In genomic region chr20:32358883-32359632, GRCh38 we compare ENCODE assay signal across 8 cellular contexts. TPM values are rescaled to one million over a fixed set of nuclear protein-coding genes. Genes with fewer than 3 reads are reported as not detected.
DNase-seq lines count a peak whose midpoint lies in the region; ATAC-seq and TF ChIP-seq lines count a peak whose summit lies in the region.

No MANE protein-coding gene starts in this region.

- H3K9ac ChIP-seq in parathyroid adenoma = no peak overlapping the region

- H3K36me3 ChIP-seq in cardiac muscle cell (no peaks in the 10 kb centered on the region), parathyroid adenoma (ENCODE audit: control insufficient read depth, insufficient read depth, low read length) (no peaks in the 10 kb centered on the region), transverse colon (no peaks in the 10 kb centered on the region)

- in situ Hi-C loops in transverse colon (cut with MboI; ENCODE audit: low pct_ligation_motif_present in 1 of 4, low pct_unique_long_range_greater_than_20kb in 1 of 4, low sequenced_read_pairs in 3 of 4) = loop anchor here in 1 of 4 donors (25.0 kb wide), 1 partner anchor 97 kb away; no protein-coding TSS in a partner anchor

- H3K27ac Mint-ChIP-seq in activated naive CD8-positive, alpha-beta T cell = peak overlapping the region; percentile 93

- no peak for TF ChIP-seq EP300 in transverse colon (IDR thresholded peaks at IDR 0.05; ENCODE audit: low read depth)

- H3K27me3 ChIP-seq in cardiac muscle cell (no peaks in the 10 kb centered on the region), parathyroid adenoma (ENCODE audit: control insufficient read depth, insufficient read depth, low read length) (no peaks in the 10 kb centered on the region), transverse colon (no peaks in the 10 kb centered on the region)

- peak; percentile 89 for DNase-seq in DMS 273 (lab: John Stamatoyannopoulos, UW; ENCODE audit: unreplicated experiment)
- no peak for DNase-seq in DMS 273 treated with DMSO at 0.1 percent for 48 hours (lab: John Stamatoyannopoulos, UW)
- peak; percentile 70 for DNase-seq in HuH-7.5 (ENCODE audit: low spot score)
- DNase-seq in cardiac muscle cell (ENCODE audit: low read depth in 1 of 2, low spot score in 1 of 2) = peak; percentile 72 to 85
- peak; percentile 84 for DNase-seq in transverse colon

- H3K4me1 ChIP-seq in cardiac muscle cell (ENCODE audit: low read depth) = peaks cover 22% of the 10 kb centered on the region
- H3K4me1 ChIP-seq in parathyroid adenoma = peaks cover 8% of the 10 kb centered on the region
- H3K4me1 ChIP-seq in transverse colon = peaks cover 9 to 57% (median 41%) of the 10 kb centered on the region in 4 donors

- H3K79me2 ChIP-seq in parathyroid adenoma = peaks cover 7% of the 10 kb centered on the region

- H3K36me3 Mint-ChIP-seq in activated naive CD8-positive, alpha-beta T cell = peaks cover 6% of the 10 kb centered on the region

- H3K27me3 Mint-ChIP-seq in activated naive CD8-positive, alpha-beta T cell = no peaks in the 10 kb centered on the region

- peak overlapping the region; percentile 99 for H3K27ac ChIP-seq in cardiac muscle cell
- H3K27ac ChIP-seq in parathyroid adenoma = peak overlapping the region; percentile 78
- H3K27ac ChIP-seq in transverse colon = peak overlapping the region; percentile 94 to 98 (median 98)

- H3K4me2 ChIP-seq in parathyroid adenoma (ENCODE audit: low read length) = peak overlapping the region; percentile 86

- H3K4me3 ChIP-seq in cardiac muscle cell (peak overlapping the region; percentile 79), parathyroid adenoma (ENCODE audit: low read depth, low read length) (peak overlapping the region; percentile 72), transverse colon (peak overlapping the region; percentile 81 to 99 (median 96))

- no peak for TF ChIP-seq CTCF in cardiac muscle cell (IDR thresholded peaks at IDR 0.05; ENCODE audit: low read depth, low read length)
- no peak for TF ChIP-seq CTCF in parathyroid adenoma (IDR thresholded peaks at IDR 0.05)
- no peak for TF ChIP-seq CTCF in transverse colon (IDR thresholded peaks at IDR 0.05)

- H3K4me3 Mint-ChIP-seq in activated naive CD8-positive, alpha-beta T cell = peak overlapping the region; percentile 96

- peak overlapping the region; percentile 56 for H2AFZ ChIP-seq in parathyroid adenoma

- no peaks in the 10 kb centered on the region for H3K9me3 Mint-ChIP-seq in activated naive CD8-positive, alpha-beta T cell (ENCODE audit: low read depth)

- peak; percentile 30 for TF ChIP-seq POLR2A in transverse colon (IDR thresholded peaks at IDR 0.05)

- H3K4me1 Mint-ChIP-seq in activated naive CD8-positive, alpha-beta T cell (ENCODE audit: low read depth) = peaks cover 66% of the 10 kb centered on the region

- 0% methylated on average over 42 of the region's 46 CpGs; no CpG with 5 or more reads in 1 of the 2 donors for WGBS in transverse colon (ENCODE audit: low coverage in 1 of 2), 2 donors

- intact Hi-C loops in transverse colon (cut with DNase I; ENCODE audit: low total_unique reads) = loop anchor here (5.0 kb wide), 1 partner anchor 123 kb away; no protein-coding TSS in a partner anchor

- H3K9me3 ChIP-seq in cardiac muscle cell (ENCODE audit: low read depth) (no peaks in the 10 kb centered on the region), parathyroid adenoma (ENCODE audit: control insufficient read depth, low read length) (no peaks in the 10 kb centered on the region), transverse colon (no peaks in the 10 kb centered on the region)

- ATAC-seq in SK-N-SH treated with all-trans-retinoic acid at 6 μM for 48 hours = peak; percentile 26

TF ChIP-seq in SK-N-SH treated with all-trans-retinoic acid at 6 μM for 48 hours, 23 proteins besides CTCF, POLR2A, EP300 and RAD21:
- TF ChIP-seq PPARA (CRISPR knock-in tag; IDR thresholded peaks at IDR 0.05; ENCODE audit: borderline replicate concordance) (no peak), GLIS3 (CRISPR knock-in tag; IDR thresholded peaks at IDR 0.05) (0 out of 2 replicates have a peak, but pooled peaks have one; percentile 44)
- TF ChIP-seq, protein P1, sequence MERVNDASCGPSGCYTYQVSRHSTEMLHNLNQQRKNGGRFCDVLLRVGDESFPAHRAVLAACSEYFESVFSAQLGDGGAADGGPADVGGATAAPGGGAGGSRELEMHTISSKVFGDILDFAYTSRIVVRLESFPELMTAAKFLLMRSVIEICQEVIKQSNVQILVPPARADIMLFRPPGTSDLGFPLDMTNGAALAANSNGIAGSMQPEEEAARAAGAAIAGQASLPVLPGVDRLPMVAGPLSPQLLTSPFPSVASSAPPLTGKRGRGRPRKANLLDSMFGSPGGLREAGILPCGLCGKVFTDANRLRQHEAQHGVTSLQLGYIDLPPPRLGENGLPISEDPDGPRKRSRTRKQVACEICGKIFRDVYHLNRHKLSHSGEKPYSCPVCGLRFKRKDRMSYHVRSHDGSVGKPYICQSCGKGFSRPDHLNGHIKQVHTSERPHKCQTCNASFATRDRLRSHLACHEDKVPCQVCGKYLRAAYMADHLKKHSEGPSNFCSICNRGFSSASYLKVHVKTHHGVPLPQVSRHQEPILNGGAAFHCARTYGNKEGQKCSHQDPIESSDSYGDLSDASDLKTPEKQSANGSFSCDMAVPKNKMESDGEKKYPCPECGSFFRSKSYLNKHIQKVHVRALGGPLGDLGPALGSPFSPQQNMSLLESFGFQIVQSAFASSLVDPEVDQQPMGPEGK (CRISPR knock-in tag; IDR thresholded peaks at IDR 0.05; ENCODE audit: borderline replicate concordance) = peak; percentile 89; the same call in 1 of the 2 replicates
- TF ChIP-seq, protein P2, sequence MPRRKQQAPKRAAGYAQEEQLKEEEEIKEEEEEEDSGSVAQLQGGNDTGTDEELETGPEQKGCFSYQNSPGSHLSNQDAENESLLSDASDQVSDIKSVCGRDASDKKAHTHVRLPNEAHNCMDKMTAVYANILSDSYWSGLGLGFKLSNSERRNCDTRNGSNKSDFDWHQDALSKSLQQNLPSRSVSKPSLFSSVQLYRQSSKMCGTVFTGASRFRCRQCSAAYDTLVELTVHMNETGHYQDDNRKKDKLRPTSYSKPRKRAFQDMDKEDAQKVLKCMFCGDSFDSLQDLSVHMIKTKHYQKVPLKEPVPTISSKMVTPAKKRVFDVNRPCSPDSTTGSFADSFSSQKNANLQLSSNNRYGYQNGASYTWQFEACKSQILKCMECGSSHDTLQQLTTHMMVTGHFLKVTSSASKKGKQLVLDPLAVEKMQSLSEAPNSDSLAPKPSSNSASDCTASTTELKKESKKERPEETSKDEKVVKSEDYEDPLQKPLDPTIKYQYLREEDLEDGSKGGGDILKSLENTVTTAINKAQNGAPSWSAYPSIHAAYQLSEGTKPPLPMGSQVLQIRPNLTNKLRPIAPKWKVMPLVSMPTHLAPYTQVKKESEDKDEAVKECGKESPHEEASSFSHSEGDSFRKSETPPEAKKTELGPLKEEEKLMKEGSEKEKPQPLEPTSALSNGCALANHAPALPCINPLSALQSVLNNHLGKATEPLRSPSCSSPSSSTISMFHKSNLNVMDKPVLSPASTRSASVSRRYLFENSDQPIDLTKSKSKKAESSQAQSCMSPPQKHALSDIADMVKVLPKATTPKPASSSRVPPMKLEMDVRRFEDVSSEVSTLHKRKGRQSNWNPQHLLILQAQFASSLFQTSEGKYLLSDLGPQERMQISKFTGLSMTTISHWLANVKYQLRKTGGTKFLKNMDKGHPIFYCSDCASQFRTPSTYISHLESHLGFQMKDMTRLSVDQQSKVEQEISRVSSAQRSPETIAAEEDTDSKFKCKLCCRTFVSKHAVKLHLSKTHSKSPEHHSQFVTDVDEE (CRISPR knock-in tag; IDR thresholded peaks at IDR 0.05) = 0 out of 2 replicates have a peak, but pooled peaks have one; percentile 36

RNA-seq across cellular contexts. Expression of gene ASXL1, which starts 0.9 kb away (rescaled TPM):
- 32.6 and 82.4 TPM in 2 replicates for total RNA-seq in cardiac muscle cell
- polyA plus RNA-seq in cardiac muscle cell = 50.3 and 97.9 TPM in 2 replicates
- 100 to 1,000 TPM in 1 of 4 donors, 10 to 100 TPM in 3; 39.6 to 293 (median 92.8) TPM for total RNA-seq in transverse colon
